In the genomic region with DNA sequence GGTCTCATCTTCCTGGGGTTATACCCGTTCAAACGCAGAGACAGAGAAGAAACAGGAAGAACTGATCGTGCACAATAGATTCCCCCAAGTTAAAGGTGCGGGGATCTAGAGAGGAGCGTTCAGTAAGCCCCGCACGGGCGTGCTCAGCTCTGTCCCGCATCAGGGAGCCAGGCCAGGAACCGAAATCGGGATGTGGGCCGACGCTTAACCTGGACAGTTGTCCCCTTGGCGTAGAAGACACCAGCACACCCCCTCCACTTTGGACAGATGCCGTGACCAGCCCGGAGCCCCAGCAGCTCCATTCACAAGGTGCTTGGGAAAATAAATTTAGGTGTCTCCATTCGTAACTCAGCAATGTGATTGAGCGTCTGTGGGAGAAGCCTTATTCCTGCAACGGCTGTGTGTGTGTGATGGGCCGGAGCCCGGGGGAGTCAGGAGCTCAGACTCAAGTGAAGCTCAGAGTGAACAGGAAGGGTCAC, we compare ENCODE assay signal across 16 cellular contexts. TPM values are rescaled to one million over a fixed set of nuclear protein-coding genes. Genes with fewer than 3 reads are reported as not detected.
DNase-seq lines count a peak whose midpoint lies in the region; ATAC-seq and TF ChIP-seq lines count a peak whose summit lies in the region.
"Had no signal": no experiment of that assay in that cellular context is flagged by ENCODE, and none has a peak within 500 bp of the region (broad histone marks: within the 10 kb centered on the region; RNA-seq: fewer than 3 reads in every experiment).

No MANE protein-coding gene starts in this region.

- peaks cover 7% of the 10 kb centered on the region for H3K9me3 Mint-ChIP-seq in WTC11
- H3K9me3 Mint-ChIP-seq: T-cell had no signal

- H3K4ac ChIP-seq in mesenchymal stem cell (ENCODE audit: low read depth in 1 of 2, low read length in 2 of 2), result no peak overlapping the region

- POLR2A ChIA-PET in PC-9 (lab: Charles Lee; ENCODE audit: unreplicated experiment), result no interaction called here
- POLR2A ChIA-PET in WTC11 (lab: Charles Lee), result no interaction called here

- ATAC-seq in left ventricle myocardium superior, result peak; percentile 2
- no peak for ATAC-seq in right cardiac atrium
- ATAC-seq in WTC11, result no peak

- H3K4me2 ChIP-seq in PC-9, result peak overlapping the region; percentile 46
- H3K4me2 ChIP-seq in mesenchymal stem cell (ENCODE audit: low read length, poor library complexity, severe bottlenecking), result no peak overlapping the region

- H3K27ac ChIP-seq in right cardiac atrium (ENCODE audit: low read length) (no peak overlapping the region), PC-9 (no peak overlapping the region), mesenchymal stem cell (ENCODE audit: low read length, poor library complexity, severe bottlenecking) (no peak overlapping the region), testis (no peak overlapping the region), uterus (no peak overlapping the region)
- H3K27ac ChIP-seq: ascending aorta, ovary had no signal

- no peak overlapping the region for H2BK120ac ChIP-seq in mesenchymal stem cell (ENCODE audit: low read depth, low read length)

- no peak overlapping the region for H2AFZ ChIP-seq in PC-9
- no peak overlapping the region for H2AFZ ChIP-seq in mesenchymal stem cell (ENCODE audit: low read depth, low read length)

- H3K27me3 ChIP-seq in right cardiac atrium (ENCODE audit: control insufficient read depth, insufficient read depth) (no peaks in the 10 kb centered on the region), PC-9 (ENCODE audit: insufficient read depth, low read depth) (no peaks in the 10 kb centered on the region), mesenchymal stem cell (ENCODE audit: control insufficient read depth in 1 of 2, insufficient read depth in 1 of 2, low read length in 2 of 2) (peaks cover 0 to 43% of the 10 kb centered on the region in 2 experiments), testis (no peaks in the 10 kb centered on the region), uterus (no peaks in the 10 kb centered on the region)
- H3K27me3 ChIP-seq: ovary had no signal

- no peak overlapping the region for H2BK15ac ChIP-seq in mesenchymal stem cell (ENCODE audit: low read depth, poor library complexity, severe bottlenecking)

- peak overlapping the region; percentile 17 for H3K9ac ChIP-seq in mesenchymal stem cell (ENCODE audit: low read length)

- H3K4me3 ChIP-seq in right cardiac atrium (ENCODE audit: low read length) (no peak overlapping the region), PC-9 (no peak overlapping the region), mesenchymal stem cell (ENCODE audit: insufficient read depth in 1 of 2, low read depth in 1 of 2, low read length in 2 of 2) (no peak overlapping the region), testis (no peak overlapping the region), uterus (no peak overlapping the region)
- H3K4me3 ChIP-seq: ascending aorta, lung, ovary had no signal

- intact Hi-C loops in left ventricle myocardium superior (cut with micrococcal nuclease), result no loop called here
- intact Hi-C loops in right cardiac atrium (cut with DNase I), result loop anchor here (5.0 to 10.0 kb wide), 6 partner anchors 85 to 295 kb away; a partner anchor contains a TSS
- intact Hi-C loops in PC-9 (cut with micrococcal nuclease; ENCODE audit: unreplicated experiment), result loop anchor here (1.0 to 5.0 kb wide), 3 partner anchors 87 to 292 kb away; no protein-coding TSS in a partner anchor
- intact Hi-C loops in testis (cut with DNase I; ENCODE audit: low total_unique reads), result loop anchor here (5.0 to 10.0 kb wide), 2 partner anchors 118 to 285 kb away; no protein-coding TSS in a partner anchor
- intact Hi-C loops in uterus (cut with DNase I; ENCODE audit: low total_unique reads), result loop anchor here (10.0 kb wide), 2 partner anchors 115 to 285 kb away; no protein-coding TSS in a partner anchor

- no peak overlapping the region for H2BK5ac ChIP-seq in mesenchymal stem cell (ENCODE audit: low read depth, low read length, poor library complexity, severe bottlenecking)

- H3K27ac Mint-ChIP-seq in WTC11, result no peak overlapping the region

- no peaks in the 10 kb centered on the region for H3K9me2 ChIP-seq in PC-9 (ENCODE audit: insufficient read depth)

- no peaks in the 10 kb centered on the region for H3K36me3 Mint-ChIP-seq in WTC11
- H3K36me3 Mint-ChIP-seq: T-cell had no signal

- H3K79me2 ChIP-seq in PC-9 (ENCODE audit: low read depth), result no peaks in the 10 kb centered on the region

- H3K27me3 Mint-ChIP-seq in WTC11 (ENCODE audit: low read depth), result peaks cover 5% of the 10 kb centered on the region; the same call in 1 of the 2 replicates

- no peak for TF ChIP-seq POLR2A in testis (IDR thresholded peaks at IDR 0.05)
- no peak for TF ChIP-seq POLR2A in uterus (IDR thresholded peaks at IDR 0.05)

- no peaks in the 10 kb centered on the region; the same call in 1 of the 2 replicates for H4K20me1 ChIP-seq in PC-9 (ENCODE audit: insufficient read depth)

- no peak overlapping the region for H3K23ac ChIP-seq in mesenchymal stem cell (ENCODE audit: low read length in 2 of 2)

- no peaks in the 10 kb centered on the region for H3K4me1 ChIP-seq in right cardiac atrium (ENCODE audit: control insufficient read depth, insufficient read depth, low read length)
- H3K4me1 ChIP-seq in PC-9 (replicated peaks; ENCODE audit: insufficient read depth), result no peaks in the 10 kb centered on the region
- peaks cover 31% of the 10 kb centered on the region for H3K4me1 ChIP-seq in mesenchymal stem cell (ENCODE audit: control insufficient read depth, insufficient read depth, low read depth, low read length)
- peaks cover 23% of the 10 kb centered on the region for H3K4me1 ChIP-seq in testis
- peaks cover 0 to 5% of the 10 kb centered on the region in 2 donors for H3K4me1 ChIP-seq in uterus
- H3K4me1 ChIP-seq: ascending aorta had no signal

- peaks cover 3% of the 10 kb centered on the region for H3K4me1 Mint-ChIP-seq in WTC11

- no peak overlapping the region for H4K91ac ChIP-seq in mesenchymal stem cell (ENCODE audit: low read length)

- WGBS in right cardiac atrium, result 59% methylated on average over 21 of the region's 21 CpGs
- WGBS in mesenchymal stem cell, result 78% methylated on average over 20 of the region's 21 CpGs
- WGBS in testis, 2 donors, result 67% methylated on average over 18 to 21 of the region's 21 CpGs

- no peaks in the 10 kb centered on the region for H3K36me3 ChIP-seq in PC-9 (ENCODE audit: low read depth)
- H3K36me3 ChIP-seq in mesenchymal stem cell (ENCODE audit: control insufficient read depth in 1 of 2, insufficient read depth in 2 of 2, low read depth in 1 of 2, low read length in 2 of 2), result no peaks in the 10 kb centered on the region
- no peaks in the 10 kb centered on the region for H3K36me3 ChIP-seq in testis (ENCODE audit: low read depth, missing control alignments)
- H3K36me3 ChIP-seq in uterus, result no peaks in the 10 kb centered on the region
- H3K36me3 ChIP-seq: ascending aorta, ovary had no signal

- CTCF ChIA-PET in PC-9 (lab: Charles Lee), result interaction anchor here (0.6 to 1.7 kb wide), 10 partner anchors 9 to 588 kb away, joined by 3 to 10 read pairs (median 4); no protein-coding TSS in a partner anchor
- CTCF ChIA-PET in WTC11 (lab: Charles Lee), result interaction anchor here (0.5 to 2.3 kb wide), 85 partner anchors 9 to 1407 kb away, joined by 3 to 45 read pairs (median 5); a partner anchor contains a TSS

- no peak for TF ChIP-seq CTCF in PC-9 (conservative IDR thresholded peaks at IDR 0.05)
- no peak for TF ChIP-seq CTCF in testis (IDR thresholded peaks at IDR 0.05)
- TF ChIP-seq CTCF in WTC11 (IDR thresholded peaks at IDR 0.05), result no peak
- TF ChIP-seq CTCF in uterus (IDR thresholded peaks at IDR 0.05), result no peak

- no peak overlapping the region for H2AK5ac ChIP-seq in mesenchymal stem cell (ENCODE audit: low read length, severe bottlenecking)

- no peak for DNase-seq in left ventricle myocardium superior
- DNase-seq in right cardiac atrium, result no peak
- DNase-seq in PC-9, result no peak
- no peak for DNase-seq in mesenchymal stem cell
- DNase-seq in testis, result no peak
- DNase-seq in AG20443 (ENCODE audit: low spot score), result no peak
- DNase-seq in WTC11 (ENCODE audit: low spot score), result no peak
- DNase-seq in uterus, result no peak
- DNase-seq: NCI-H1694 treated with DMSO at 0.1 percent for 48 hours, SIG-M5 had no signal

- peaks cover 18% of the 10 kb centered on the region for H3F3A ChIP-seq in PC-9 (ENCODE audit: insufficient read depth, low read depth)

- BruUV-seq in PC-9 (replicated peaks; lab: Mats Ljungman, UMichigan), result no TSS peak

- no peaks in the 10 kb centered on the region for H3K79me1 ChIP-seq in mesenchymal stem cell (replicated peaks; ENCODE audit: low read length, poor library complexity, severe bottlenecking)

- H2BK12ac ChIP-seq in mesenchymal stem cell (ENCODE audit: low read length in 2 of 2), result no peak overlapping the region

- no peaks in the 10 kb centered on the region for H3K9me3 ChIP-seq in right cardiac atrium (ENCODE audit: control insufficient read depth, low read length)
- no peaks in the 10 kb centered on the region for H3K9me3 ChIP-seq in PC-9 (ENCODE audit: insufficient read depth, low read depth)
- H3K9me3 ChIP-seq in mesenchymal stem cell (ENCODE audit: control insufficient read depth, low read length), result no peaks in the 10 kb centered on the region
- H3K9me3 ChIP-seq in testis, result no peaks in the 10 kb centered on the region
- no peaks in the 10 kb centered on the region for H3K9me3 ChIP-seq in uterus
- H3K9me3 ChIP-seq: ascending aorta, ovary had no signal

- no peak overlapping the region for H3K18ac ChIP-seq in mesenchymal stem cell (ENCODE audit: low read depth in 1 of 2, low read length in 2 of 2)

- H3K4me3 Mint-ChIP-seq in WTC11, result no peak overlapping the region
- H3K4me3 Mint-ChIP-seq: activated naive CD4-positive, alpha-beta T cell treated with anti-CD3 and anti-CD28 coated beads for 36 hours; T-cell had no signal

- H4K8ac ChIP-seq in mesenchymal stem cell (ENCODE audit: low read length), result no peak overlapping the region

- no peak overlapping the region for H3K14ac ChIP-seq in mesenchymal stem cell (ENCODE audit: low read length in 2 of 2)

RNA-seq across cellular contexts. Expression of a gene that starts 24.0 kb away (rescaled TPM):
- total RNA-seq in left ventricle myocardium superior, result 18.1 TPM
- 1 to 10 TPM; 2.3 to 3.1 (median 2.5) TPM for total RNA-seq in right cardiac atrium
- polyA plus RNA-seq in right cardiac atrium, result 1.5 TPM
- 0.96 and 2.1 TPM in 2 replicates for total RNA-seq in PC-9 (2021)
- polyA plus RNA-seq in mesenchymal stem cell (2013, experiment 1 of 2), result not detected
- polyA plus RNA-seq in mesenchymal stem cell (2013, experiment 2 of 2), result not detected
- 10 to 100 TPM; 54.5 to 70.6 TPM for total RNA-seq in testis
- polyA plus RNA-seq in testis (ENCODE audit: insufficient read depth, low read depth, low replicate concordance), result 19.0 TPM
- total RNA-seq in WTC11 (2021), result 1.4 to 2.3 TPM (median 1.6 TPM) in 3 replicates
- 10 to 100 TPM in 1 of 4 donors, 1 to 10 TPM in 1, under 1 TPM in 1, not detected in 1; 0.26 to 17.8 (median 3.5) TPM for total RNA-seq in uterus
- total RNA-seq: activated naive CD4-positive, alpha-beta T cell treated with anti-CD3 and anti-CD28 coated beads for 36 hours; ascending aorta; HT1080; T-cell had no signal
